Comparison of ENCODE assay signal across 10 cellular contexts in the genomic region with DNA sequence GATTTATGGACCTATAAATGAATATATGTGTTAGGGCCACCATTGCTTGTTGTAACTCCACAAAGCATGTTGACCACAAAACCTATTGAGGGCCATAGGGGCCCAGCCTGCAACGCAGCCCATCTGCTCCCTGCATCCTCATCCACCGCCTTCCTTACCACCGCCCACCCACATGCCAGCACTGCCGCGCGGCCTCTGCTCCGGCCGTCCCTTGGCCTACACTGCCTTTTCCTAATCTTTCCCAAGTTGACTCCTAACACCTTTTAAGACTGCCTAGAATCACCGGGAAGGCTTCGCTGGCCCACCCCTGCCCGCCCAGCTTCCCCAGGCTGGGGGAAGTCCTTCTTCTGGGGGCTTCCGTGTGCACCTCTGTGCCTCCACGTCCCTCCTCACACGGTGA. TPM values are rescaled to one million over a fixed set of nuclear protein-coding genes. Genes with fewer than 3 reads are reported as not detected.
A peak's percentile ranks its signal among the peaks of the same experiment; 100 is the strongest.
DNase-seq lines count a peak whose midpoint lies in the region; ATAC-seq and TF ChIP-seq lines count a peak whose summit lies in the region.
"Had no signal": no experiment of that assay in that cellular context is flagged by ENCODE, and none has a peak within 500 bp of the region (broad histone marks: within the 10 kb centered on the region; RNA-seq: fewer than 3 reads in every experiment).

No MANE protein-coding gene starts in this region.

- no peak overlapping the region for H3K4me3 Mint-ChIP-seq in GM23338
- H3K4me3 Mint-ChIP-seq: CD4-positive, alpha-beta memory T cell had no signal

- TF ChIP-seq CTCF in GM23338 (conservative IDR thresholded peaks at IDR 0.05; ENCODE audit: low read depth in 2 of 2) = no peak
- TF ChIP-seq CTCF in Panc1 (IDR thresholded peaks at IDR 0.05) = no peak
- TF ChIP-seq CTCF in BE2C (IDR thresholded peaks at IDR 0.05; ENCODE audit: low read depth, low read length) = no peak

- peaks cover 17% of the 10 kb centered on the region for H3K27me3 Mint-ChIP-seq in GM23338 (ENCODE audit: insufficient read depth, low read depth, poor library complexity)

- H3F3A ChIP-seq in GM23338 (replicated peaks; ENCODE audit: low read depth) = no peaks in the 10 kb centered on the region

- H3K14ac ChIP-seq in mesenchymal stem cell (ENCODE audit: low read length in 2 of 2) = no peak overlapping the region

- H3K36me3 ChIP-seq in GM23338 (ENCODE audit: insufficient read depth) = no peaks in the 10 kb centered on the region
- H3K36me3 ChIP-seq in Panc1 (ENCODE audit: control insufficient read depth, insufficient read depth, low read length) = no peaks in the 10 kb centered on the region
- no peaks in the 10 kb centered on the region for H3K36me3 ChIP-seq in mesenchymal stem cell (ENCODE audit: control insufficient read depth in 1 of 2, insufficient read depth in 2 of 2, low read depth in 1 of 2, low read length in 2 of 2)
- H3K36me3 ChIP-seq in skeletal muscle satellite cell (ENCODE audit: insufficient read depth, low read length) = no peaks in the 10 kb centered on the region
- no peaks in the 10 kb centered on the region for H3K36me3 ChIP-seq in BE2C

- WGBS in mesenchymal stem cell = 95% methylated on average over 14 of the region's 14 CpGs

- H3K4me3 ChIP-seq in GM23338 (peak overlapping the region; percentile 30; the same call in 1 of the 2 replicates), Panc1 (ENCODE audit: low read depth in 2 of 2, low read length in 2 of 2) (no peak overlapping the region), mesenchymal stem cell (ENCODE audit: insufficient read depth in 1 of 2, low read depth in 1 of 2, low read length in 2 of 2) (no peak overlapping the region), skeletal muscle satellite cell (ENCODE audit: low read length) (no peak overlapping the region), BE2C (ENCODE audit: low read depth, low read length) (no peak overlapping the region)
- H3K4me3 ChIP-seq: K562 had no signal

- no TSS peak for BruUV-seq in Panc1 (replicated peaks; lab: Mats Ljungman, UMichigan)

- H3K4me2 ChIP-seq in GM23338 = peak overlapping the region; percentile 66; the same call in 1 of the 2 replicates
- no peak overlapping the region for H3K4me2 ChIP-seq in mesenchymal stem cell (ENCODE audit: low read length, poor library complexity, severe bottlenecking)
- H3K4me2 ChIP-seq in skeletal muscle satellite cell (ENCODE audit: low read length) = peak overlapping the region; percentile 83
- H3K4me2 ChIP-seq: SK-N-SH had no signal

- POLR2A ChIA-PET in Panc1 (lab: Charles Lee) = no interaction called here

- H3K27ac ChIP-seq in GM23338 (ENCODE audit: low read depth) = no peak overlapping the region
- peak overlapping the region; percentile 78 for H3K27ac ChIP-seq in Panc1 (ENCODE audit: low read length)
- H3K27ac ChIP-seq in mesenchymal stem cell (ENCODE audit: low read length, poor library complexity, severe bottlenecking) = no peak overlapping the region

- H2BK12ac ChIP-seq in mesenchymal stem cell (ENCODE audit: low read length in 2 of 2) = peak overlapping the region in 1 of 2 experiments; percentile 64

- no peak overlapping the region for H3K4ac ChIP-seq in mesenchymal stem cell (ENCODE audit: low read depth in 1 of 2, low read length in 2 of 2)

- H3K27ac Mint-ChIP-seq in GM23338 = no peak overlapping the region

- H3K9me2 ChIP-seq in GM23338 (ENCODE audit: insufficient read depth) = no peaks in the 10 kb centered on the region; the same call in 1 of the 2 replicates
- H3K9me2 ChIP-seq: SK-N-SH had no signal

- H3K27me3 ChIP-seq in GM23338 (ENCODE audit: insufficient read depth) = no peaks in the 10 kb centered on the region
- H3K27me3 ChIP-seq in Panc1 (ENCODE audit: control insufficient read depth, insufficient read depth, low read length) = no peaks in the 10 kb centered on the region
- no peaks in the 10 kb centered on the region for H3K27me3 ChIP-seq in mesenchymal stem cell (ENCODE audit: control insufficient read depth in 1 of 2, insufficient read depth in 1 of 2, low read length in 2 of 2)
- no peaks in the 10 kb centered on the region for H3K27me3 ChIP-seq in skeletal muscle satellite cell (ENCODE audit: control insufficient read depth, insufficient read depth, low read length)
- H3K27me3 ChIP-seq in BE2C = no peaks in the 10 kb centered on the region

- H2AK5ac ChIP-seq in mesenchymal stem cell (ENCODE audit: low read length, severe bottlenecking) = no peak overlapping the region

- H4K91ac ChIP-seq in mesenchymal stem cell (ENCODE audit: low read length) = peak overlapping the region; percentile 18

- H3K36me3 Mint-ChIP-seq in GM23338 (ENCODE audit: low read depth) = no peaks in the 10 kb centered on the region
- H3K36me3 Mint-ChIP-seq: CD4-positive, alpha-beta memory T cell had no signal

- H4K20me1 ChIP-seq in GM23338 (replicated peaks; ENCODE audit: insufficient read depth) = 0 out of 2 replicates have a peak, but pooled peaks cover 2% of the 10 kb centered on the region

- H3K9ac ChIP-seq in mesenchymal stem cell (ENCODE audit: low read length) (peak overlapping the region; percentile 68), skeletal muscle satellite cell (ENCODE audit: low read depth, low read length) (peak overlapping the region; percentile 50)
- H3K9ac ChIP-seq: SK-N-SH had no signal

- no peaks in the 10 kb centered on the region for H3K79me1 ChIP-seq in mesenchymal stem cell (replicated peaks; ENCODE audit: low read length, poor library complexity, severe bottlenecking)

- peak overlapping the region; percentile 77 for H2BK15ac ChIP-seq in mesenchymal stem cell (ENCODE audit: low read depth, poor library complexity, severe bottlenecking)

- ATAC-seq in GM23338 (no peak), Panc1 (no peak)

- no peak overlapping the region for H2BK120ac ChIP-seq in mesenchymal stem cell (ENCODE audit: low read depth, low read length)

- H3K9me3 ChIP-seq in Panc1 (ENCODE audit: control insufficient read depth, insufficient read depth, low read depth, low read length) = no peaks in the 10 kb centered on the region
- no peaks in the 10 kb centered on the region for H3K9me3 ChIP-seq in mesenchymal stem cell (ENCODE audit: control insufficient read depth, low read length)
- no peaks in the 10 kb centered on the region for H3K9me3 ChIP-seq in skeletal muscle satellite cell (replicated peaks; ENCODE audit: low read length)
- H3K9me3 ChIP-seq in BE2C = no peaks in the 10 kb centered on the region

- H3K4me1 Mint-ChIP-seq in GM23338 = peaks cover 13% of the 10 kb centered on the region

- H3K23ac ChIP-seq in mesenchymal stem cell (ENCODE audit: low read length in 2 of 2) = no peak overlapping the region

- H3K4me1 ChIP-seq in GM23338 (ENCODE audit: insufficient read depth) (no peaks in the 10 kb centered on the region; the same call in 1 of the 2 replicates), Panc1 (ENCODE audit: control insufficient read depth, insufficient read depth, low read length) (peaks cover 4% of the 10 kb centered on the region), mesenchymal stem cell (ENCODE audit: control insufficient read depth, insufficient read depth, low read depth, low read length) (peaks cover 3% of the 10 kb centered on the region), skeletal muscle satellite cell (ENCODE audit: control insufficient read depth, insufficient read depth, low read length) (peaks cover 27% of the 10 kb centered on the region), BE2C (peaks cover 3% of the 10 kb centered on the region)

- no peaks in the 10 kb centered on the region for H3K79me2 ChIP-seq in GM23338 (replicated peaks; ENCODE audit: insufficient read depth)

- no peak overlapping the region for H4K8ac ChIP-seq in mesenchymal stem cell (ENCODE audit: low read length)

- CTCF ChIA-PET in Panc1 (lab: Charles Lee) = interaction anchor here (1.3 to 2.1 kb wide), 4 partner anchors 22 to 429 kb away, joined by 3 to 39 read pairs (median 5); no protein-coding TSS in a partner anchor

- no peak overlapping the region for H3K18ac ChIP-seq in mesenchymal stem cell (ENCODE audit: low read depth in 1 of 2, low read length in 2 of 2)

- DNase-seq in GM23338 (ENCODE audit: low spot score) (no peak), Panc1 (ENCODE audit: low read depth, low spot score) (no peak), mesenchymal stem cell (no peak), BE2C (no peak), NCI-H146 (lab: John Stamatoyannopoulos, UW) (no peak), Kasumi-1 (lab: John Stamatoyannopoulos, UW) (no peak)

- peaks cover 7% of the 10 kb centered on the region; the same call in 2 of the 3 replicates for H3K9me3 Mint-ChIP-seq in GM23338

- H2AFZ ChIP-seq in GM23338 = peak overlapping the region; percentile 95
- no peak overlapping the region for H2AFZ ChIP-seq in mesenchymal stem cell (ENCODE audit: low read depth, low read length)

- in situ Hi-C loops in Panc1 (cut with HindIII; ENCODE audit: low pct_unique_long_range_greater_than_20kb, low sequenced_read_pairs) = no loop called here

- intact Hi-C loops in Panc1 (cut with micrococcal nuclease; ENCODE audit: unreplicated experiment) = no loop called here

- H2BK5ac ChIP-seq in mesenchymal stem cell (ENCODE audit: low read depth, low read length, poor library complexity, severe bottlenecking) = no peak overlapping the region

TF ChIP-seq in GM23338, 12 proteins besides CTCF, POLR2A, EP300 and RAD21 (continues in another document):
- TF ChIP-seq, protein P1, sequence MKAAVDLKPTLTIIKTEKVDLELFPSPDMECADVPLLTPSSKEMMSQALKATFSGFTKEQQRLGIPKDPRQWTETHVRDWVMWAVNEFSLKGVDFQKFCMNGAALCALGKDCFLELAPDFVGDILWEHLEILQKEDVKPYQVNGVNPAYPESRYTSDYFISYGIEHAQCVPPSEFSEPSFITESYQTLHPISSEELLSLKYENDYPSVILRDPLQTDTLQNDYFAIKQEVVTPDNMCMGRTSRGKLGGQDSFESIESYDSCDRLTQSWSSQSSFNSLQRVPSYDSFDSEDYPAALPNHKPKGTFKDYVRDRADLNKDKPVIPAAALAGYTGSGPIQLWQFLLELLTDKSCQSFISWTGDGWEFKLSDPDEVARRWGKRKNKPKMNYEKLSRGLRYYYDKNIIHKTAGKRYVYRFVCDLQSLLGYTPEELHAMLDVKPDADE (IDR thresholded peaks at IDR 0.05) = no peak
- TF ChIP-seq STAT1 (IDR thresholded peaks at IDR 0.05; ENCODE audit: unreplicated experiment) = no peak
- no peak for TF ChIP-seq NANOG (IDR thresholded peaks at IDR 0.05; ENCODE audit: borderline replicate concordance)

RNA-seq across cellular contexts. Expression of a gene that starts 55.0 kb away (rescaled TPM):
- 29.0 and 30.0 TPM in 2 replicates for total RNA-seq in GM23338 (2014; rRNA removed; shearing (Covaris generic))
- 5.2 and 6.6 TPM in 2 replicates for polyA plus RNA-seq in GM23338 (2016; fragmentation: Nextera tagmentation; extraction: Ambion mirVana)
- total RNA-seq in Panc1 (2021; ENCODE audit: unreplicated experiment) = 79.3 TPM
- polyA plus RNA-seq in Panc1 (2012; ENCODE audit: insufficient read length) = 66.1 TPM
- polyA plus RNA-seq in mesenchymal stem cell (2013, experiment 1 of 2) = 31.9 TPM
- 32.2 TPM for polyA plus RNA-seq in mesenchymal stem cell (2013, experiment 2 of 2)
- 73.8 and 74.0 TPM in 2 replicates for total RNA-seq in skeletal muscle satellite cell (2012; rRNA removed)
- polyA plus RNA-seq in BE2C (2012; ENCODE audit: insufficient read depth, insufficient read length, low read depth) = 60.3 TPM
